ENCODE assay signal across 17 cellular contexts in the genomic region with DNA sequence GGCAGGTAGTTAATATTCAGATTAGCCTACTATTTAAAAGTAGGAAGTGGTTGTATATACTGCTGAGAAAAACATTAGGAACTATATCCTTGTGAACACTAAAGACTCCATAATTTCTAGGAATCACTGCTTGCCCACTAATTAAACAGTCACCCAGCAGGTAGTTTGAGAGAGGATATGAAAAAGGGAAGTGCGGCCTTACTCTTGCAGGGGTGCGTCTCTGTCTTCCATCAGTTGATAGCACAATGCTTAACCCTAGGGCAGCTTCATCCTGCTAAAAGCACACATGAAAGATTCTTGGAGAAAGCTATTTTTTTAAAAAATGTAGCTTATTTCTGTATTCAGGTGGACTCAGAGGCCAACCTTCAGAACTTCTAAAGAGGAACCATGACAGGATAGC. TPM values are rescaled to one million over a fixed set of nuclear protein-coding genes. Genes with fewer than 3 reads are reported as not detected.
A peak's percentile ranks its signal among the peaks of the same experiment; 100 is the strongest.
DNase-seq lines count a peak whose midpoint lies in the region; ATAC-seq and TF ChIP-seq lines count a peak whose summit lies in the region.
"Had no signal": no experiment of that assay in that cellular context is flagged by ENCODE, and none has a peak within 500 bp of the region (broad histone marks: within the 10 kb centered on the region; RNA-seq: fewer than 3 reads in every experiment).

No MANE protein-coding gene starts in this region.

- no peaks in the 10 kb centered on the region for H3K4me1 Mint-ChIP-seq in GM23338

- H3K79me2 ChIP-seq in GM23338 (replicated peaks; ENCODE audit: insufficient read depth), result no peaks in the 10 kb centered on the region

- no peak overlapping the region for H2BK20ac ChIP-seq in IMR-90 (ENCODE audit: low read depth, low read length)

- H3K36me3 ChIP-seq in IMR-90 (ENCODE audit: control insufficient read depth, insufficient read depth, low read length), result no peaks in the 10 kb centered on the region
- no peaks in the 10 kb centered on the region for H3K36me3 ChIP-seq in GM23338 (ENCODE audit: insufficient read depth)

- no peak overlapping the region for H4K91ac ChIP-seq in IMR-90 (ENCODE audit: insufficient read depth, low read depth, low read length)

- H3K27me3 ChIP-seq in IMR-90 (ENCODE audit: control insufficient read depth, insufficient read depth, low read length), result peaks cover 6% of the 10 kb centered on the region
- no peaks in the 10 kb centered on the region for H3K27me3 ChIP-seq in GM23338 (ENCODE audit: insufficient read depth)

- no peak overlapping the region for H3K14ac ChIP-seq in IMR-90 (replicated peaks; ENCODE audit: low read depth, low read length)

- H3K36me3 Mint-ChIP-seq in GM23338 (ENCODE audit: low read depth), result peaks cover 9% of the 10 kb centered on the region; the same call in 2 of the 3 replicates
- H3K36me3 Mint-ChIP-seq: IgD-negative memory B cell had no signal

- H4K8ac ChIP-seq in IMR-90 (ENCODE audit: low read depth in 2 of 2, low read length in 2 of 2), result no peak overlapping the region

- no peak overlapping the region for H3K27ac ChIP-seq in IMR-90 (ENCODE audit: insufficient read depth, low read length)
- H3K27ac ChIP-seq in GM23338 (ENCODE audit: low read depth), result no peak overlapping the region
- H3K27ac ChIP-seq: A549, skin epidermis had no signal

- no peak overlapping the region for H2BK5ac ChIP-seq in IMR-90 (ENCODE audit: low read depth, low read length, poor library complexity, severe bottlenecking)

- peaks cover 20% of the 10 kb centered on the region for H3K9me3 Mint-ChIP-seq in GM23338

- H2BK120ac ChIP-seq in IMR-90 (ENCODE audit: low read depth, low read length), result 0 out of 2 replicates have a peak overlapping the region, but pooled peaks have one; percentile 55

- no peak overlapping the region; the same call in 1 of the 2 replicates for H3K18ac ChIP-seq in IMR-90 (ENCODE audit: low read depth, low read length)

- no peak overlapping the region for H2AK9ac ChIP-seq in IMR-90 (replicated peaks; ENCODE audit: low read depth, low read length, poor library complexity)

- H3K4ac ChIP-seq in IMR-90 (ENCODE audit: low read depth, low read length), result peak overlapping the region; percentile 20; the same call in 1 of the 2 replicates

- no peak overlapping the region for H3K27ac Mint-ChIP-seq in GM23338
- H3K27ac Mint-ChIP-seq: activated T-cell treated with anti-CD3 and anti-CD28 coated beads, Interleukin-2, amount 50 U/mL, for 72 hours had no signal

- DNase-seq in SKM-1 treated with dmso at 0.1 percent for 144 hours (lab: John Stamatoyannopoulos, UW; ENCODE audit: unreplicated experiment) (peak; percentile 39), SKM-1 (lab: John Stamatoyannopoulos, UW; ENCODE audit: unreplicated experiment) (no peak), IMR-90 (no peak), GM23338 (ENCODE audit: low spot score) (no peak), amniotic stem cell (lab: John Stamatoyannopoulos, UW) (no peak), kidney tubule cell (ENCODE audit: low spot score) (no peak)
- DNase-seq: activated CD4-positive, alpha-beta T cell treated with anti-CD3 and anti-CD28 coated beads, Interleukin-2, amount 50 U/mL, for 1 hour; activated T-cell treated with anti-CD3 and anti-CD28 coated beads, Interleukin-2, amount 50 U/mL, for 72 hours; Caco-2; H7; islet precursor cell; nucleus accumbens had no signal

- dilution Hi-C loops in IMR-90 (cut with HindIII; ENCODE audit: low sequenced_read_pairs, unreplicated experiment), result no loop called here

- peaks cover 10% of the 10 kb centered on the region; the same call in 1 of the 2 replicates for H3K9me3 ChIP-seq in IMR-90 (ENCODE audit: control insufficient read depth, insufficient read depth, low read length)
- H3K9me3 ChIP-seq: Caco-2 had no signal

- ATAC-seq in HG02759 (IDR thresholded peaks at IDR 0.05; ENCODE audit: unreplicated experiment) (peak; percentile 71), IMR-90 (ENCODE audit: low read depth) (no peak), GM21825 (IDR thresholded peaks at IDR 0.05; ENCODE audit: unreplicated experiment) (no peak), GM23338 (no peak)
- ATAC-seq: activated T-cell treated with anti-CD3 and anti-CD28 coated beads, Interleukin-2, amount 50 U/mL, for 72 hours had no signal

- no peak for TF ChIP-seq RAD21 in IMR-90 (IDR thresholded peaks at IDR 0.05; ENCODE audit: low read length)

- H4K5ac ChIP-seq in IMR-90 (ENCODE audit: low read depth, low read length), result no peak overlapping the region

- H2AFZ ChIP-seq in IMR-90 (replicated peaks; ENCODE audit: low read length, poor library complexity) (no peak overlapping the region), GM23338 (no peak overlapping the region)

- BruUV-seq in IMR-90 (replicated peaks; lab: Mats Ljungman, UMichigan), result no TSS peak

- no peaks in the 10 kb centered on the region for H3K79me1 ChIP-seq in IMR-90 (ENCODE audit: low read depth in 1 of 2, low read length in 2 of 2)

- no peaks in the 10 kb centered on the region for H3K9me1 ChIP-seq in IMR-90 (ENCODE audit: insufficient read depth, low read length)

- intact Hi-C loops in IMR-90 (cut with micrococcal nuclease), result no loop called here

- in situ Hi-C loops in IMR-90 (cut with MboI; ENCODE audit: low sequenced_read_pairs), result no loop called here

- TF ChIP-seq CTCF in IMR-90 (conservative IDR thresholded peaks at IDR 0.05; ENCODE audit: low read depth, low read length), result no peak
- TF ChIP-seq CTCF in GM23338 (conservative IDR thresholded peaks at IDR 0.05; ENCODE audit: low read depth in 2 of 2), result no peak

- H3K4me2 ChIP-seq in IMR-90 (ENCODE audit: low read depth, low read length), result no peak overlapping the region
- H3K4me2 ChIP-seq in GM23338, result no peak overlapping the region

- H3K9me2 ChIP-seq in GM23338 (ENCODE audit: insufficient read depth), result no peaks in the 10 kb centered on the region

- no peak overlapping the region for H3K4me3 Mint-ChIP-seq in GM23338
- H3K4me3 Mint-ChIP-seq: activated T-cell treated with anti-CD3 and anti-CD28 coated beads, Interleukin-2, amount 50 U/mL, for 72 hours had no signal

- POLR2A ChIA-PET in IMR-90 (lab: Charles Lee; ENCODE audit: unreplicated experiment), result no interaction called here

- no peak overlapping the region for H3K56ac ChIP-seq in IMR-90 (ENCODE audit: extremely low read depth, insufficient read depth, low read length)

- H3K27me3 Mint-ChIP-seq in GM23338 (ENCODE audit: insufficient read depth, low read depth, poor library complexity), result no peaks in the 10 kb centered on the region
- H3K27me3 Mint-ChIP-seq: IgD-negative memory B cell had no signal

- no peaks in the 10 kb centered on the region for H3F3A ChIP-seq in GM23338 (replicated peaks; ENCODE audit: low read depth)

- CTCF ChIA-PET in IMR-90 (lab: Yijun Ruan, JAX), result interaction anchor here (1.0 to 1.5 kb wide), 4 partner anchors 17 to 68 kb away, joined by 4 read pairs; no protein-coding TSS in a partner anchor

- no peak overlapping the region for H3K23ac ChIP-seq in IMR-90 (ENCODE audit: low read depth, low read length)

- H3K4me1 ChIP-seq in IMR-90 (ENCODE audit: control insufficient read depth, insufficient read depth, low read length), result peaks cover 5% of the 10 kb centered on the region
- H3K4me1 ChIP-seq in GM23338 (ENCODE audit: insufficient read depth), result no peaks in the 10 kb centered on the region
- H3K4me1 ChIP-seq: Caco-2 had no signal

- H2AK5ac ChIP-seq in IMR-90 (ENCODE audit: low read depth, low read length), result no peak overlapping the region

- no peak for TF ChIP-seq POLR2A in IMR-90 (IDR thresholded peaks at IDR 0.05; ENCODE audit: low read depth, low read length)

- no peak overlapping the region for H3K9ac ChIP-seq in IMR-90 (ENCODE audit: low read depth, low read length)

- H3K4me3 ChIP-seq in IMR-90 (ENCODE audit: insufficient read depth, low read depth, low read length) (no peak overlapping the region), GM23338 (no peak overlapping the region)
- H3K4me3 ChIP-seq: A549, skin epidermis had no signal

- H4K20me1 ChIP-seq in IMR-90 (ENCODE audit: insufficient read depth, low read length) (no peaks in the 10 kb centered on the region), GM23338 (replicated peaks; ENCODE audit: insufficient read depth) (no peaks in the 10 kb centered on the region)

- WGBS in IMR-90 (ENCODE audit: extremely low coverage in 2 of 2, insufficient read length in 1 of 2), 2 experiments, result no CpG with 5 or more reads among the region's 2 CpGs

- no peak overlapping the region for H2BK15ac ChIP-seq in IMR-90 (ENCODE audit: low read depth, low read length)

TF ChIP-seq in IMR-90, 13 proteins besides CTCF, POLR2A, EP300 and RAD21 (continues in another document):
- TF ChIP-seq, protein P1, sequence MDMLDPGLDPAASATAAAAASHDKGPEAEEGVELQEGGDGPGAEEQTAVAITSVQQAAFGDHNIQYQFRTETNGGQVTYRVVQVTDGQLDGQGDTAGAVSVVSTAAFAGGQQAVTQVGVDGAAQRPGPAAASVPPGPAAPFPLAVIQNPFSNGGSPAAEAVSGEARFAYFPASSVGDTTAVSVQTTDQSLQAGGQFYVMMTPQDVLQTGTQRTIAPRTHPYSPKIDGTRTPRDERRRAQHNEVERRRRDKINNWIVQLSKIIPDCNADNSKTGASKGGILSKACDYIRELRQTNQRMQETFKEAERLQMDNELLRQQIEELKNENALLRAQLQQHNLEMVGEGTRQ (IDR thresholded peaks at IDR 0.05; ENCODE audit: low read depth, low read length), result no peak
- no peak for TF ChIP-seq SMC3 (IDR thresholded peaks at IDR 0.05; ENCODE audit: low read depth, low read length)
- TF ChIP-seq FOS (IDR thresholded peaks at IDR 0.05; ENCODE audit: low read depth, low read length), result no peak
- TF ChIP-seq CEBPB (IDR thresholded peaks at IDR 0.05; ENCODE audit: low read depth, low read length), result no peak
- TF ChIP-seq BHLHE40 (IDR thresholded peaks at IDR 0.05; ENCODE audit: low read depth, low read length), result no peak

TF ChIP-seq in GM23338, 12 proteins besides CTCF, POLR2A, EP300 and RAD21 (continues in another document):
- no peak for TF ChIP-seq ZNF114 (CRISPR knock-in tag; IDR thresholded peaks at IDR 0.05)

RNA-seq across cellular contexts. Expression of a gene that starts 53.1 kb away (rescaled TPM):
- 167 and 226 TPM in 2 replicates for total RNA-seq in IMR-90 (2012; rRNA removed)
- polyA plus RNA-seq in IMR-90 (2012; rRNA removed), result 365 and 385 TPM in 2 replicates
- polyA plus RNA-seq in IMR-90 (2012; cell fraction: cytosol; rRNA removed), result 299 and 417 TPM in 2 replicates
- 94.0 and 181 TPM in 2 replicates for polyA plus RNA-seq in IMR-90 (2012; cell fraction: nucleus; rRNA removed; ENCODE audit: low replicate concordance)
- total RNA-seq in GM23338 (2014; rRNA removed; shearing (Covaris generic)), result 185 and 189 TPM in 2 replicates
- polyA plus RNA-seq in GM23338 (2016; fragmentation: Nextera tagmentation; extraction: Ambion mirVana), result 531 and 557 TPM in 2 replicates
